12 cellular contexts compared by ENCODE assay signal in genomic region chr6:142900467-142900961, GRCh38. TPM values are rescaled to one million over a fixed set of nuclear protein-coding genes. Genes with fewer than 3 reads are reported as not detected.
A peak's percentile ranks its signal among the peaks of the same experiment; 100 is the strongest.
DNase-seq lines count a peak whose midpoint lies in the region; ATAC-seq and TF ChIP-seq lines count a peak whose summit lies in the region.
"Had no signal": no experiment of that assay in that cellular context is flagged by ENCODE, and none has a peak within 500 bp of the region (broad histone marks: within the 10 kb centered on the region; RNA-seq: fewer than 3 reads in every experiment).

No MANE protein-coding gene starts in this region.

- no peak overlapping the region for H3K27ac Mint-ChIP-seq in activated naive CD8-positive, alpha-beta T cell
- H3K27ac Mint-ChIP-seq in stimulated activated naive CD8-positive, alpha-beta T cell treated with anti-CD3 and anti-CD28 coated beads, Interleukin-15, amount 100 ng/mL, for 72 hours: peak overlapping the region; percentile 91

- no peaks in the 10 kb centered on the region for H3K9me3 Mint-ChIP-seq in activated naive CD8-positive, alpha-beta T cell (ENCODE audit: low read depth)
- no peaks in the 10 kb centered on the region for H3K9me3 Mint-ChIP-seq in stimulated activated naive CD8-positive, alpha-beta T cell treated with anti-CD3 and anti-CD28 coated beads, Interleukin-15, amount 100 ng/mL, for 72 hours

- WGBS in body of pancreas, 2 donors: 88 to 89% methylated on average over 6 of the region's 6 CpGs

- peak overlapping the region; percentile 82 for H3K4me3 Mint-ChIP-seq in activated naive CD8-positive, alpha-beta T cell
- peak overlapping the region; percentile 58 to 59 for H3K4me3 Mint-ChIP-seq in stimulated activated naive CD8-positive, alpha-beta T cell treated with anti-CD3 and anti-CD28 coated beads, Interleukin-15, amount 100 ng/mL, for 72 hours

- intact Hi-C loops in head of caudate nucleus (cut with DNase I) (no loop called here), body of pancreas (cut with DNase I) (no loop called here)

- DNase-seq in activated CD8-positive, alpha-beta memory T cell treated with anti-CD3 and anti-CD28 coated beads, Interleukin-2, amount 50 U/mL, for 1 hour (ENCODE audit: extremely low read depth): peak; percentile 68
- no peak for DNase-seq in activated CD8-positive, alpha-beta memory T cell treated with anti-CD3 and anti-CD28 coated beads for 24 hours
- peak in 32 of 42 donors; percentile 22 to 75 (median 46) for DNase-seq in head of caudate nucleus
- DNase-seq in stimulated activated naive CD8-positive, alpha-beta T cell treated with anti-CD3 and anti-CD28 coated beads, Interleukin-15, amount 100 ng/mL, for 72 hours: peak in 1 of 2 donors; percentile 23
- DNase-seq in body of pancreas: no peak
- no peak for DNase-seq in BE2C
- DNase-seq: H7, KBM-7, mesendoderm had no signal

- TF ChIP-seq CTCF in body of pancreas (IDR thresholded peaks at IDR 0.05) (no peak), BE2C (IDR thresholded peaks at IDR 0.05; ENCODE audit: low read depth, low read length) (no peak)

- TF ChIP-seq POLR2A in body of pancreas (IDR thresholded peaks at IDR 0.05): no peak

- H3K27ac ChIP-seq in body of pancreas: no peak overlapping the region

- H3K27me3 Mint-ChIP-seq in activated naive CD8-positive, alpha-beta T cell: no peaks in the 10 kb centered on the region
- no peaks in the 10 kb centered on the region for H3K27me3 Mint-ChIP-seq in stimulated activated naive CD8-positive, alpha-beta T cell treated with anti-CD3 and anti-CD28 coated beads, Interleukin-15, amount 100 ng/mL, for 72 hours

- no peaks in the 10 kb centered on the region for H3K27me3 ChIP-seq in body of pancreas
- peaks cover 9% of the 10 kb centered on the region for H3K27me3 ChIP-seq in BE2C
- H3K27me3 ChIP-seq: heart left ventricle had no signal

- H3K36me3 Mint-ChIP-seq in activated naive CD8-positive, alpha-beta T cell: peaks cover 10% of the 10 kb centered on the region

- peaks cover 18% of the 10 kb centered on the region for H3K4me1 ChIP-seq in body of pancreas
- H3K4me1 ChIP-seq in BE2C: no peaks in the 10 kb centered on the region

- no peaks in the 10 kb centered on the region for H3K9me3 ChIP-seq in body of pancreas
- H3K9me3 ChIP-seq in BE2C: no peaks in the 10 kb centered on the region
- H3K9me3 ChIP-seq: heart left ventricle had no signal

- H3K36me3 ChIP-seq in body of pancreas (replicated peaks in 1 of 2; ENCODE audit: insufficient read depth in 1 of 2, low read depth in 2 of 2): no peaks in the 10 kb centered on the region
- H3K36me3 ChIP-seq in BE2C: no peaks in the 10 kb centered on the region
- H3K36me3 ChIP-seq: heart left ventricle had no signal

- ATAC-seq in stimulated activated naive CD8-positive, alpha-beta T cell treated with anti-CD3 and anti-CD28 coated beads, Interleukin-15, amount 100 ng/mL, for 72 hours: peak; percentile 38
- no peak for ATAC-seq in body of pancreas
- no peak for ATAC-seq in HG02798 (IDR thresholded peaks at IDR 0.05; ENCODE audit: poor library complexity, unreplicated experiment)

- no peak overlapping the region for H3K4me3 ChIP-seq in body of pancreas
- H3K4me3 ChIP-seq in BE2C (ENCODE audit: low read depth, low read length): no peak overlapping the region
- H3K4me3 ChIP-seq: heart left ventricle had no signal

- H3K4me1 Mint-ChIP-seq in activated naive CD8-positive, alpha-beta T cell (ENCODE audit: low read depth): peaks cover 6% of the 10 kb centered on the region
- peaks cover under 1% of the 10 kb centered on the region for H3K4me1 Mint-ChIP-seq in stimulated activated naive CD8-positive, alpha-beta T cell treated with anti-CD3 and anti-CD28 coated beads, Interleukin-15, amount 100 ng/mL, for 72 hours

RNA-seq across cellular contexts. Expression of gene HIVEP2, which starts 44.5 kb away (rescaled TPM):
- total RNA-seq in body of pancreas: 10 to 100 TPM; 11.2 to 16.5 TPM
- 0.51 TPM for polyA plus RNA-seq in BE2C (2012; ENCODE audit: insufficient read depth, insufficient read length, low read depth)

Comparison
In these comparisons a context has a peak if more than half of its experiments do, and no peak if none do; other contexts are left out.
1. DNase-seq: peak in activated CD8-positive, alpha-beta memory T cell treated with anti-CD3 and anti-CD28 coated beads, Interleukin-2, amount 50 U/mL, for 1 hour (single experiment) and head of caudate nucleus (32 of 42); none in activated CD8-positive, alpha-beta memory T cell treated with anti-CD3 and anti-CD28 coated beads for 24 hours (single experiment), body of pancreas (0 of 4) and BE2C (single experiment).